In genomic region chr5:68273717-68274409, GRCh38 we compare ENCODE assay signal across 9 cellular contexts. TPM values are rescaled to one million over a fixed set of nuclear protein-coding genes. Genes with fewer than 3 reads are reported as not detected.
DNase-seq lines count a peak whose midpoint lies in the region; ATAC-seq and TF ChIP-seq lines count a peak whose summit lies in the region.
"Had no signal": no experiment of that assay in that cellular context is flagged by ENCODE, and none has a peak within 500 bp of the region (broad histone marks: within the 10 kb centered on the region; RNA-seq: fewer than 3 reads in every experiment).

No MANE protein-coding gene starts in this region.

- H3K9me3 Mint-ChIP-seq in activated naive CD4-positive, alpha-beta T cell treated with anti-CD3 and anti-CD28 coated beads, Interleukin-2, amount 50 U/mL, for 24 hours: no peaks in the 10 kb centered on the region
- H3K9me3 Mint-ChIP-seq in stimulated activated effector memory CD8-positive, alpha-beta T cell treated with anti-CD3 and anti-CD28 coated beads, Interleukin-12 subunit alpha, Interleukin-12 subunit beta, amount 100 ng/mL, for 72 hours: no peaks in the 10 kb centered on the region

- TF ChIP-seq CTCF in breast epithelium (IDR thresholded peaks at IDR 0.05) (no peak), transverse colon (IDR thresholded peaks at IDR 0.05) (no peak), body of pancreas (IDR thresholded peaks at IDR 0.05) (no peak)

- ATAC-seq in HG02885 (IDR thresholded peaks at IDR 0.05; ENCODE audit: poor library complexity, unreplicated experiment): peak; percentile 71
- ATAC-seq in stimulated activated effector memory CD8-positive, alpha-beta T cell treated with anti-CD3 and anti-CD28 coated beads, Interleukin-12 subunit alpha, Interleukin-12 subunit beta, amount 100 ng/mL, for 72 hours: no peak
- no peak for ATAC-seq in body of pancreas

- in situ Hi-C loops in transverse colon (cut with MboI; ENCODE audit: low pct_ligation_motif_present in 1 of 4, low pct_unique_long_range_greater_than_20kb in 1 of 4, low sequenced_read_pairs in 3 of 4): loop anchor here in 1 of 4 donors (25.0 kb wide), 1 partner anchor 1037 kb away; no protein-coding TSS in a partner anchor

- no peak for DNase-seq in activated naive CD4-positive, alpha-beta T cell treated with Interleukin-2 at 50 U/mL for 16 hours
- DNase-seq in breast epithelium (ENCODE audit: low spot score in 2 of 2) (no peak), transverse colon (no peak), amniotic stem cell (lab: John Stamatoyannopoulos, UW) (no peak), body of pancreas (no peak)
- DNase-seq in stimulated activated effector memory CD8-positive, alpha-beta T cell treated with anti-CD3 and anti-CD28 coated beads, Interleukin-12 subunit alpha, Interleukin-12 subunit beta, amount 100 ng/mL, for 72 hours (ENCODE audit: low spot score in 2 of 2): no peak
- DNase-seq: substantia nigra had no signal

- no peak overlapping the region for H3K4me3 ChIP-seq in breast epithelium
- no peak overlapping the region for H3K4me3 ChIP-seq in transverse colon
- H3K4me3 ChIP-seq in body of pancreas: no peak overlapping the region

- WGBS in transverse colon (ENCODE audit: low coverage in 1 of 2), 2 donors: 50 to 86% methylated on average over 2 to 3 of the region's 3 CpGs
- 53 to 73% methylated on average over 3 of the region's 3 CpGs for WGBS in body of pancreas, 2 donors

- no peaks in the 10 kb centered on the region for H3K27me3 ChIP-seq in breast epithelium
- no peaks in the 10 kb centered on the region for H3K27me3 ChIP-seq in transverse colon
- H3K27me3 ChIP-seq in body of pancreas: no peaks in the 10 kb centered on the region

- H3K4me1 Mint-ChIP-seq in activated naive CD4-positive, alpha-beta T cell treated with anti-CD3 and anti-CD28 coated beads, Interleukin-2, amount 50 U/mL, for 24 hours: peaks cover 88% of the 10 kb centered on the region
- H3K4me1 Mint-ChIP-seq in stimulated activated effector memory CD8-positive, alpha-beta T cell treated with anti-CD3 and anti-CD28 coated beads, Interleukin-12 subunit alpha, Interleukin-12 subunit beta, amount 100 ng/mL, for 72 hours: peaks cover 70% of the 10 kb centered on the region

- H3K9me3 ChIP-seq in breast epithelium (no peaks in the 10 kb centered on the region), transverse colon (no peaks in the 10 kb centered on the region), body of pancreas (no peaks in the 10 kb centered on the region)

- intact Hi-C loops in breast epithelium (cut with DNase I; ENCODE audit: low total_unique reads) (no loop called here), transverse colon (cut with DNase I; ENCODE audit: low total_unique reads) (no loop called here), body of pancreas (cut with DNase I) (no loop called here)

- H3K27ac ChIP-seq in breast epithelium (peak overlapping the region; percentile 56 to 70), transverse colon (peak overlapping the region; percentile 38 to 73 (median 64)), body of pancreas (no peak overlapping the region)

- TF ChIP-seq POLR2A in breast epithelium (IDR thresholded peaks at IDR 0.05): no peak
- no peak for TF ChIP-seq POLR2A in transverse colon (IDR thresholded peaks at IDR 0.05)
- TF ChIP-seq POLR2A in body of pancreas (IDR thresholded peaks at IDR 0.05): no peak

- peak overlapping the region; percentile 55 for H3K27ac Mint-ChIP-seq in activated naive CD4-positive, alpha-beta T cell treated with anti-CD3 and anti-CD28 coated beads, Interleukin-2, amount 50 U/mL, for 24 hours
- no peak overlapping the region for H3K27ac Mint-ChIP-seq in stimulated activated effector memory CD8-positive, alpha-beta T cell treated with anti-CD3 and anti-CD28 coated beads, Interleukin-12 subunit alpha, Interleukin-12 subunit beta, amount 100 ng/mL, for 72 hours

- H3K36me3 ChIP-seq in breast epithelium (no peaks in the 10 kb centered on the region), transverse colon (peaks cover 0 to 23% (median 10%) of the 10 kb centered on the region in 4 donors), body of pancreas (replicated peaks in 1 of 2; ENCODE audit: insufficient read depth in 1 of 2, low read depth in 2 of 2) (no peaks in the 10 kb centered on the region)

- TF ChIP-seq EP300 in transverse colon (IDR thresholded peaks at IDR 0.05; ENCODE audit: low read depth): peak; percentile 66

- H3K36me3 Mint-ChIP-seq in activated naive CD4-positive, alpha-beta T cell treated with anti-CD3 and anti-CD28 coated beads, Interleukin-2, amount 50 U/mL, for 24 hours: peaks cover 24% of the 10 kb centered on the region
- H3K36me3 Mint-ChIP-seq in stimulated activated effector memory CD8-positive, alpha-beta T cell treated with anti-CD3 and anti-CD28 coated beads, Interleukin-12 subunit alpha, Interleukin-12 subunit beta, amount 100 ng/mL, for 72 hours: peaks cover 60% of the 10 kb centered on the region

- H3K4me1 ChIP-seq in breast epithelium: peaks cover 7 to 29% of the 10 kb centered on the region in 2 donors
- peaks cover 16 to 54% (median 36%) of the 10 kb centered on the region in 4 donors for H3K4me1 ChIP-seq in transverse colon
- H3K4me1 ChIP-seq in body of pancreas: peaks cover 8% of the 10 kb centered on the region

- no peaks in the 10 kb centered on the region for H3K27me3 Mint-ChIP-seq in activated naive CD4-positive, alpha-beta T cell treated with anti-CD3 and anti-CD28 coated beads, Interleukin-2, amount 50 U/mL, for 24 hours

- H3K4me3 Mint-ChIP-seq in activated naive CD4-positive, alpha-beta T cell treated with anti-CD3 and anti-CD28 coated beads, Interleukin-2, amount 50 U/mL, for 24 hours: no peak overlapping the region
- H3K4me3 Mint-ChIP-seq in stimulated activated effector memory CD8-positive, alpha-beta T cell treated with anti-CD3 and anti-CD28 coated beads, Interleukin-12 subunit alpha, Interleukin-12 subunit beta, amount 100 ng/mL, for 72 hours: no peak overlapping the region

RNA-seq across cellular contexts. Expression of gene PIK3R1, which starts 58.3 kb away (rescaled TPM):
- 100 to 1,000 TPM; 193 to 429 (median 275) TPM for total RNA-seq in breast epithelium
- total RNA-seq in transverse colon: 100 to 1,000 TPM in 1 of 4 donors, 10 to 100 TPM in 3; 44.9 to 222 (median 81.6) TPM
- 10 to 100 TPM; 32.4 to 58.7 TPM for total RNA-seq in body of pancreas

Comparison
In these comparisons a context has a peak if more than half of its experiments do, and no peak if none do; other contexts are left out.
1. H3K27ac ChIP-seq: peak in breast epithelium (2 of 2) and transverse colon (4 of 4); none in body of pancreas (0 of 4).